Comparison of ENCODE assay signal across 12 cellular contexts in genomic region chr9:75979362-75979761, GRCh38.
DNase-seq lines count a peak whose midpoint lies in the region; ATAC-seq and TF ChIP-seq lines count a peak whose summit lies in the region.
"Had no signal": no experiment of that assay in that cellular context is flagged by ENCODE, and none has a peak within 500 bp of the region (broad histone marks: within the 10 kb centered on the region; RNA-seq: fewer than 3 reads in every experiment).

No MANE protein-coding gene starts in this region.

- H3K4me1 Mint-ChIP-seq in chondrocyte (ENCODE audit: low read depth), result peaks cover 22% of the 10 kb centered on the region
- peaks cover 42% of the 10 kb centered on the region for H3K4me1 Mint-ChIP-seq in neural progenitor cell

- H3K36me3 ChIP-seq in neural progenitor cell (no peaks in the 10 kb centered on the region), esophagus muscularis mucosa (no peaks in the 10 kb centered on the region)

- H3K27ac ChIP-seq in neural progenitor cell, result no peak overlapping the region
- no peak overlapping the region for H3K27ac ChIP-seq in esophagus muscularis mucosa (replicated peaks in 1 of 4)
- H3K27ac ChIP-seq: RWPE1 had no signal

- no peak overlapping the region for H2AFZ ChIP-seq in neural progenitor cell (replicated peaks)

- H3K27me3 ChIP-seq in neural progenitor cell (no peaks in the 10 kb centered on the region), esophagus muscularis mucosa (no peaks in the 10 kb centered on the region)

- no peaks in the 10 kb centered on the region for H3K9me3 Mint-ChIP-seq in chondrocyte (ENCODE audit: low read depth)
- peaks cover 6% of the 10 kb centered on the region for H3K9me3 Mint-ChIP-seq in neural progenitor cell
- H3K9me3 Mint-ChIP-seq: CD4-positive, alpha-beta memory T cell had no signal

- no peaks in the 10 kb centered on the region for H3K27me3 Mint-ChIP-seq in chondrocyte (ENCODE audit: low read depth)
- peaks cover 2% of the 10 kb centered on the region for H3K27me3 Mint-ChIP-seq in neural progenitor cell (ENCODE audit: insufficient read depth, low read depth)
- H3K27me3 Mint-ChIP-seq: CD4-positive, alpha-beta memory T cell had no signal

- H3K79me2 ChIP-seq in neural progenitor cell (ENCODE audit: low read depth), result peaks cover 38% of the 10 kb centered on the region

- DNase-seq in NCI-H345 (lab: John Stamatoyannopoulos, UW) (peak; percentile 10), NCI-H345 treated with DMSO at 0.1 percent for 48 hours (lab: John Stamatoyannopoulos, UW; ENCODE audit: unreplicated experiment) (no peak), LNCaP clone FGC (ENCODE audit: low read depth) (no peak), chondrocyte (ENCODE audit: low spot score) (no peak), neural progenitor cell (ENCODE audit: low spot score) (no peak), NCI-H1436 treated with DMSO at 0.1 percent for 48 hours (lab: John Stamatoyannopoulos, UW) (no peak), esophagus muscularis mucosa (ENCODE audit: extremely low spot score) (no peak)
- DNase-seq: activated CD8-positive, alpha-beta memory T cell treated with anti-CD3 and anti-CD28 coated beads, Interleukin-2, amount 50 U/mL, for 4 hours; midbrain had no signal

- H4K20me1 ChIP-seq in neural progenitor cell (ENCODE audit: low read depth), result peaks cover 18% of the 10 kb centered on the region

- H3K36me3 Mint-ChIP-seq in chondrocyte (ENCODE audit: low read depth) (no peaks in the 10 kb centered on the region), neural progenitor cell (peaks cover 4% of the 10 kb centered on the region)
- H3K36me3 Mint-ChIP-seq: CD4-positive, alpha-beta memory T cell had no signal

- H3K9ac ChIP-seq in neural progenitor cell, result no peak overlapping the region

- no peak overlapping the region for H3K4me3 ChIP-seq in LNCaP clone FGC (ENCODE audit: low read depth, low read length)
- H3K4me3 ChIP-seq in neural progenitor cell, result no peak overlapping the region
- H3K4me3 ChIP-seq in esophagus muscularis mucosa, result no peak overlapping the region

- H3F3A ChIP-seq in neural progenitor cell (ENCODE audit: low read depth), result no peaks in the 10 kb centered on the region

- WGBS in esophagus muscularis mucosa, result 62% methylated on average over 2 of the region's 4 CpGs

- ATAC-seq in GM18861 (IDR thresholded peaks at IDR 0.05; ENCODE audit: unreplicated experiment), result no peak

- H3K4me2 ChIP-seq in neural progenitor cell, result no peak overlapping the region

- no peak overlapping the region for H3K27ac Mint-ChIP-seq in chondrocyte (ENCODE audit: unreplicated experiment)
- no peak overlapping the region for H3K27ac Mint-ChIP-seq in neural progenitor cell
- H3K27ac Mint-ChIP-seq: CD4-positive, alpha-beta memory T cell had no signal

- peaks cover 18% of the 10 kb centered on the region for H3K4me1 ChIP-seq in neural progenitor cell
- H3K4me1 ChIP-seq in esophagus muscularis mucosa, result peaks cover 0 to 22% (median 17%) of the 10 kb centered on the region in 4 donors

- H3K9me3 ChIP-seq in neural progenitor cell (ENCODE audit: low read depth) (no peaks in the 10 kb centered on the region), esophagus muscularis mucosa (no peaks in the 10 kb centered on the region)

- intact Hi-C loops in esophagus muscularis mucosa (cut with DNase I), result no loop called here

- H3K4me3 Mint-ChIP-seq in chondrocyte (ENCODE audit: unreplicated experiment) (no peak overlapping the region), neural progenitor cell (no peak overlapping the region)
- H3K4me3 Mint-ChIP-seq: CD4-positive, alpha-beta memory T cell had no signal

- TF ChIP-seq CTCF in LNCaP clone FGC (IDR thresholded peaks at IDR 0.05; ENCODE audit: control insufficient read depth, extremely low read depth, insufficient read depth) (peak; percentile 47), chondrocyte (IDR thresholded peaks at IDR 0.05) (peak; percentile 52), neural progenitor cell (IDR thresholded peaks at IDR 0.05) (peak; percentile 42), esophagus muscularis mucosa (IDR thresholded peaks at IDR 0.05) (no peak)

- TF ChIP-seq EP300 in esophagus muscularis mucosa (IDR thresholded peaks at IDR 0.05), result no peak

- no peak for TF ChIP-seq POLR2A in esophagus muscularis mucosa (IDR thresholded peaks at IDR 0.05; ENCODE audit: low read depth)

Comparison
In these comparisons a context has a peak if more than half of its experiments do, and no peak if none do; other contexts are left out.
1. CTCF ChIP-seq: peak in LNCaP clone FGC (single experiment), chondrocyte (single experiment) and neural progenitor cell (single experiment); none in esophagus muscularis mucosa (0 of 3).